ENCODE assay signal across 27 cellular contexts in genomic region chr10:29389935-29390334, GRCh38.
DNase-seq lines count a peak whose midpoint lies in the region; ATAC-seq and TF ChIP-seq lines count a peak whose summit lies in the region.
"Had no signal": no experiment of that assay in that cellular context is flagged by ENCODE, and none has a peak within 500 bp of the region (broad histone marks: within the 10 kb centered on the region; RNA-seq: fewer than 3 reads in every experiment).

No MANE protein-coding gene starts in this region.

- no peak for TF ChIP-seq CTCF in GM12865 (IDR thresholded peaks at IDR 0.05; ENCODE audit: insufficient read depth, low read depth, low read length, missing control alignments)
- no peak for TF ChIP-seq CTCF in mucosa of descending colon (IDR thresholded peaks at IDR 0.05)
- TF ChIP-seq CTCF in CD14-positive monocyte (IDR thresholded peaks at IDR 0.05), result no peak
- TF ChIP-seq CTCF in testis (IDR thresholded peaks at IDR 0.05), result no peak
- TF ChIP-seq CTCF in PC-9 (conservative IDR thresholded peaks at IDR 0.05), result no peak

- intact Hi-C loops in mucosa of descending colon (cut with DNase I, micrococcal nuclease) (loop anchor here in 1 of 2 donors (5.0 kb wide), 1 partner anchor 57 kb away; no protein-coding TSS in a partner anchor), CD14-positive monocyte (cut with micrococcal nuclease) (loop anchor here in 1 of 2 donors (5.0 kb wide), 1 partner anchor 62 kb away; no protein-coding TSS in a partner anchor), testis (cut with DNase I; ENCODE audit: low total_unique reads) (loop anchor here (5.0 kb wide), 1 partner anchor 57 kb away; no protein-coding TSS in a partner anchor), PC-9 (cut with micrococcal nuclease; ENCODE audit: unreplicated experiment) (no loop called here)

- POLR2A ChIA-PET in PC-9 (lab: Charles Lee; ENCODE audit: unreplicated experiment), result interaction anchor here (0.6 kb wide), 1 partner anchor 762 kb away, joined by 3 read pairs; no protein-coding TSS in a partner anchor

- H3K4me1 ChIP-seq in mucosa of descending colon (ENCODE audit: low read depth) (no peaks in the 10 kb centered on the region), testis (no peaks in the 10 kb centered on the region), PC-9 (replicated peaks; ENCODE audit: insufficient read depth) (no peaks in the 10 kb centered on the region)
- H3K4me1 ChIP-seq: BLaER1, breast epithelium, colonic mucosa had no signal

- peaks cover 5 to 6% (median 6%) of the 10 kb centered on the region in 3 donors for H3K27me3 Mint-ChIP-seq in CD14-positive monocyte (ENCODE audit: low read depth in 3 of 3)

- H3K4me3 ChIP-seq in GM12865 (ENCODE audit: low read depth, low read length) (no peak overlapping the region), mucosa of descending colon (no peak overlapping the region), testis (no peak overlapping the region), PC-9 (no peak overlapping the region)
- H3K4me3 ChIP-seq: BLaER1, colonic mucosa, thoracic aorta had no signal

- H3K27ac ChIP-seq in testis (no peak overlapping the region), PC-9 (no peak overlapping the region)
- H3K27ac ChIP-seq: BLaER1, breast epithelium, colonic mucosa, RWPE1, thoracic aorta, VCaP had no signal

- no peaks in the 10 kb centered on the region for H3K9me2 ChIP-seq in PC-9 (ENCODE audit: insufficient read depth)

- H2AFZ ChIP-seq in PC-9, result no peak overlapping the region

- H3K79me2 ChIP-seq in PC-9 (ENCODE audit: low read depth), result no peaks in the 10 kb centered on the region

- H3K36me3 Mint-ChIP-seq in CD14-positive monocyte, result no peaks in the 10 kb centered on the region
- H3K36me3 Mint-ChIP-seq: naive thymus-derived CD4-positive, alpha-beta T cell had no signal

- no peak overlapping the region for H3K4me3 Mint-ChIP-seq in CD14-positive monocyte
- H3K4me3 Mint-ChIP-seq: activated CD4-positive, alpha-beta T cell treated with anti-CD3 and anti-CD28 coated beads, Interleukin-2, amount 10 ng/mL, durations not matched to agents 24 days and 14 days; H9; naive thymus-derived CD4-positive, alpha-beta T cell had no signal

- peak; percentile 59 for ATAC-seq in mucosa of descending colon
- ATAC-seq: naive thymus-derived CD4-positive, alpha-beta T cell; SK-N-SH treated with all-trans-retinoic acid at 6 μM for 48 hours had no signal

- WGBS in testis, 2 donors, result 65 to 68% methylated on average over 9 of the region's 9 CpGs

- H3F3A ChIP-seq in PC-9 (ENCODE audit: insufficient read depth, low read depth), result no peaks in the 10 kb centered on the region

- no peaks in the 10 kb centered on the region for H3K36me3 ChIP-seq in mucosa of descending colon (ENCODE audit: low read depth)
- H3K36me3 ChIP-seq in testis (ENCODE audit: low read depth, missing control alignments), result no peaks in the 10 kb centered on the region
- no peaks in the 10 kb centered on the region for H3K36me3 ChIP-seq in PC-9 (ENCODE audit: low read depth)
- H3K36me3 ChIP-seq: BLaER1, breast epithelium, colonic mucosa, thoracic aorta had no signal

- CTCF ChIA-PET in PC-9 (lab: Charles Lee), result no interaction called here

- no peaks in the 10 kb centered on the region for H4K20me1 ChIP-seq in PC-9 (ENCODE audit: insufficient read depth)
- H4K20me1 ChIP-seq: BLaER1 had no signal

- no peak overlapping the region for H3K27ac Mint-ChIP-seq in CD14-positive monocyte
- H3K27ac Mint-ChIP-seq: activated CD4-positive, alpha-beta T cell treated with anti-CD3 and anti-CD28 coated beads, Interleukin-2, amount 10 ng/mL, durations not matched to agents 24 days and 14 days; naive thymus-derived CD4-positive, alpha-beta T cell had no signal

- peak; percentile 55 for DNase-seq in GM12865 (ENCODE audit: low read depth)
- peak; percentile 22 for DNase-seq in SW480 (ENCODE audit: low spot score)
- peak; percentile 58 for DNase-seq in fibroblast of peridontal ligament (ENCODE audit: extremely low read depth)
- DNase-seq in mucosa of descending colon, result peak in 1 of 3 donors; percentile 12
- DNase-seq in CD14-positive monocyte (ENCODE audit: low spot score), result no peak
- no peak for DNase-seq in activated effector memory CD4-positive, alpha-beta T cell treated with anti-CD3 and anti-CD28 coated beads, Interleukin-2, amount 50 U/mL, for 16 hours
- no peak for DNase-seq in testis
- no peak for DNase-seq in PC-9
- DNase-seq: ACHN; activated CD4-positive, alpha-beta T cell treated with anti-CD3 and anti-CD28 coated beads, Interleukin-2, amount 10 ng/mL, durations not matched to agents 24 days and 14 days; activated naive CD4-positive, alpha-beta T cell treated with Interleukin-2 at 50 U/mL for 16 hours; activated T-cell treated with anti-CD3 and anti-CD28 coated beads, Interleukin-2, amount 50 U/mL, for 48 hours; amniotic stem cell; colonic mucosa; DMS79 treated with DMSO at 0.1 percent for 48 hours; H9; naive thymus-derived CD4-positive, alpha-beta T cell; NCI-H1092; NCI-H187 treated with DMSO at 0.1 percent for 48 hours; stimulated activated CD4-positive, alpha-beta T cell treated with anti-CD3 and anti-CD28 coated beads, Interleukin-4, amount 100 ng/mL, for 1 hour; stimulated activated naive CD4-positive, alpha-beta T cell had no signal

- peaks cover 0 to 2% (median 0%) of the 10 kb centered on the region in 7 donors for H3K9me3 Mint-ChIP-seq in CD14-positive monocyte
- H3K9me3 Mint-ChIP-seq: activated CD4-positive, alpha-beta T cell treated with anti-CD3 and anti-CD28 coated beads, Interleukin-2, amount 10 ng/mL, durations not matched to agents 24 days and 14 days; H9; naive thymus-derived CD4-positive, alpha-beta T cell had no signal

- TF ChIP-seq POLR2A in testis (IDR thresholded peaks at IDR 0.05), result no peak

- no peak overlapping the region for H3K4me2 ChIP-seq in PC-9
- H3K4me2 ChIP-seq: BLaER1 had no signal

- no peaks in the 10 kb centered on the region for H3K4me1 Mint-ChIP-seq in CD14-positive monocyte

- H3K27me3 ChIP-seq in testis, result no peaks in the 10 kb centered on the region
- no peaks in the 10 kb centered on the region for H3K27me3 ChIP-seq in PC-9 (ENCODE audit: insufficient read depth, low read depth)
- H3K27me3 ChIP-seq: BLaER1, breast epithelium, colonic mucosa had no signal

- BruUV-seq in PC-9 (replicated peaks; lab: Mats Ljungman, UMichigan), result no TSS peak

- no peaks in the 10 kb centered on the region for H3K9me3 ChIP-seq in mucosa of descending colon
- no peaks in the 10 kb centered on the region for H3K9me3 ChIP-seq in testis
- H3K9me3 ChIP-seq in PC-9 (ENCODE audit: insufficient read depth, low read depth), result no peaks in the 10 kb centered on the region
- H3K9me3 ChIP-seq: BLaER1, breast epithelium, colonic mucosa, thoracic aorta had no signal

Comparison
In these comparisons a context has a peak if more than half of its experiments do, and no peak if none do; other contexts are left out.
1. DNase-seq: peak in GM12865 (single experiment), SW480 (single experiment) and fibroblast of peridontal ligament (single experiment); none in CD14-positive monocyte (single experiment), activated effector memory CD4-positive, alpha-beta T cell treated with anti-CD3 and anti-CD28 coated beads, Interleukin-2, amount 50 U/mL, for 16 hours (single experiment), testis (single experiment) and PC-9 (0 of 2).